Comparison of ENCODE assay signal across 8 cellular contexts in the genomic region with DNA sequence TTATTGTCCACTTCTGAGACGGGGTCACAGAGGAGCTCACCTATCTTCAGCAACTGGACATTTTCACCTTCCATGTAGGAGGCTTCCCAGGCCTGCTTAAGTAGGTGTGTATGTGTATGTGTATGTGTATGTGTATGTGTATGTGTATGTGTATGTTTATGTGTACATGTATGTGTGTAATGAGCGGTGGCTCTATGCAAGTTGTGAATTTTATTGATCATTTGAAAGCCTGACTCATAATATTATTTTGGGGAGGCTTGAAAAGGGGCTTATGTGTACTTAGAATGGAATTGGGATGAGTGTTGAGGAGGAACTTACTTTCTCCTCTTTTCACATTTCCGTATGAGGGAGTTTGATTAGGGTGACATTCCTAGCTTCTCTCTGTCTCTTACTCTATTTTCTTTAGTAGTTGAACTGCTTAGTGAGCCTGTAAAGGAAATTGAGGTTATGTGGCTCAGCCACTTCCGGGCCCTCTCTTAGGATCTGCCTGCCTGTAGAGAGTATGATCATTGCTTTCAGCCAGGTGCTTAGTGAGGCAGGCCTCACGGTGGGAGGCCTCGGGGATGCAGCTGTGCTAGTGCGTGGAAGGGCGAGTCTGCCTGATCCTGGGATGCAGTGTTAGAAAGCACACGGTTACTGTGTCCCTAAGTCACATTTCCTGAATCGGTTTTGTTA.
DNase-seq lines count a peak whose midpoint lies in the region; ATAC-seq and TF ChIP-seq lines count a peak whose summit lies in the region.

No MANE protein-coding gene starts in this region.

- no peak overlapping the region for H3K4me3 ChIP-seq in GM12864 (ENCODE audit: low read depth, low read length)

- DNase-seq in GM12864 (ENCODE audit: low read depth) (peak; percentile 75), KBM-7 (peak; percentile 94), myocyte (ENCODE audit: low read depth) (peak; percentile 27), superior temporal gyrus (ENCODE audit: extremely low spot score) (no peak), HEK293T (ENCODE audit: extremely low spot score) (no peak), mesenteric fat pad (ENCODE audit: low spot score) (no peak)
- peak; percentile 88 for DNase-seq in activated CD4-positive, alpha-beta T cell treated with anti-CD3 and anti-CD28 coated beads, Interleukin-2, amount 10 ng/mL, durations not matched to agents 7 days and 5 days

- TF ChIP-seq CTCF in GM12864 (IDR thresholded peaks at IDR 0.05; ENCODE audit: low read depth, low read length, missing control alignments) = no peak

- CTCF ChIA-PET in activated CD4-positive, alpha-beta T cell treated with anti-CD3 and anti-CD28 coated beads, Interleukin-2, amount 10 ng/mL, durations not matched to agents 7 days and 5 days (lab: Charles Lee) = interaction anchor here (1.0 to 3.2 kb wide), 5 partner anchors 12 to 164 kb away, joined by 3 to 9 read pairs (median 3); no protein-coding TSS in a partner anchor
- CTCF ChIA-PET in HEK293T (lab: Yijun Ruan, JAX) = interaction anchor here (0.8 kb wide), 1 partner anchor 8 kb away, joined by 3 read pairs; no protein-coding TSS in a partner anchor

- peak; percentile 79 for ATAC-seq in GM21526 (IDR thresholded peaks at IDR 0.05; ENCODE audit: low FRiP score, unreplicated experiment)

- H3K4me3 Mint-ChIP-seq in activated CD4-positive, alpha-beta T cell treated with anti-CD3 and anti-CD28 coated beads, Interleukin-2, amount 10 ng/mL, durations not matched to agents 7 days and 5 days = peak overlapping the region; percentile 47

- peaks cover 17% of the 10 kb centered on the region for H3K27me3 Mint-ChIP-seq in activated CD4-positive, alpha-beta T cell treated with anti-CD3 and anti-CD28 coated beads, Interleukin-2, amount 10 ng/mL, durations not matched to agents 7 days and 5 days

- H3K9me3 Mint-ChIP-seq in activated CD4-positive, alpha-beta T cell treated with anti-CD3 and anti-CD28 coated beads, Interleukin-2, amount 10 ng/mL, durations not matched to agents 7 days and 5 days = peaks cover 21% of the 10 kb centered on the region

- H3K27ac Mint-ChIP-seq in activated CD4-positive, alpha-beta T cell treated with anti-CD3 and anti-CD28 coated beads, Interleukin-2, amount 10 ng/mL, durations not matched to agents 7 days and 5 days = peak overlapping the region; percentile 89

- in situ Hi-C loops in KBM-7 (cut with MboI; ENCODE audit: low pct_unique_long_range_greater_than_20kb, low sequenced_read_pairs) = loop anchor here (10.0 kb wide), 1 partner anchor 55 kb away; no protein-coding TSS in a partner anchor

- H3K36me3 Mint-ChIP-seq in activated CD4-positive, alpha-beta T cell treated with anti-CD3 and anti-CD28 coated beads, Interleukin-2, amount 10 ng/mL, durations not matched to agents 7 days and 5 days (ENCODE audit: low read depth) = peaks cover 9% of the 10 kb centered on the region

- peaks cover 48% of the 10 kb centered on the region for H3K4me1 Mint-ChIP-seq in activated CD4-positive, alpha-beta T cell treated with anti-CD3 and anti-CD28 coated beads, Interleukin-2, amount 10 ng/mL, durations not matched to agents 7 days and 5 days

- POLR2A ChIA-PET in activated CD4-positive, alpha-beta T cell treated with anti-CD3 and anti-CD28 coated beads, Interleukin-2, amount 10 ng/mL, durations not matched to agents 7 days and 5 days (lab: Charles Lee) = interaction anchor here (0.7 kb wide), 1 partner anchor 1461 kb away, joined by 7 read pairs; no protein-coding TSS in a partner anchor
- POLR2A ChIA-PET in HEK293T (lab: Yijun Ruan, JAX) = no interaction called here

TF ChIP-seq in HEK293T, 16 proteins besides CTCF, POLR2A, EP300 and RAD21:
- no peak for TF ChIP-seq FOXM1 (IDR thresholded peaks at IDR 0.05; ENCODE audit: borderline replicate concordance)
- no peak for TF ChIP-seq HDGF (IDR thresholded peaks at IDR 0.05; ENCODE audit: borderline replicate concordance)
- TF ChIP-seq, protein P1, sequence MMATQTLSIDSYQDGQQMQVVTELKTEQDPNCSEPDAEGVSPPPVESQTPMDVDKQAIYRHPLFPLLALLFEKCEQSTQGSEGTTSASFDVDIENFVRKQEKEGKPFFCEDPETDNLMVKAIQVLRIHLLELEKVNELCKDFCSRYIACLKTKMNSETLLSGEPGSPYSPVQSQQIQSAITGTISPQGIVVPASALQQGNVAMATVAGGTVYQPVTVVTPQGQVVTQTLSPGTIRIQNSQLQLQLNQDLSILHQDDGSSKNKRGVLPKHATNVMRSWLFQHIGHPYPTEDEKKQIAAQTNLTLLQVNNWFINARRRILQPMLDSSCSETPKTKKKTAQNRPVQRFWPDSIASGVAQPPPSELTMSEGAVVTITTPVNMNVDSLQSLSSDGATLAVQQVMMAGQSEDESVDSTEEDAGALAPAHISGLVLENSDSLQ (IDR thresholded peaks at IDR 0.05) = no peak
- no peak for TF ChIP-seq L3MBTL2 (conservative IDR thresholded peaks at IDR 0.05)
- no peak for TF ChIP-seq FOXK2 (IDR thresholded peaks at IDR 0.05)

Comparison
In these comparisons a context has a peak if more than half of its experiments do, and no peak if none do; other contexts are left out.
1. DNase-seq: peak in GM12864 (single experiment), KBM-7 (single experiment), activated CD4-positive, alpha-beta T cell treated with anti-CD3 and anti-CD28 coated beads, Interleukin-2, amount 10 ng/mL, durations not matched to agents 7 days and 5 days (single experiment) and myocyte (single experiment); none in superior temporal gyrus (single experiment), HEK293T (single experiment) and mesenteric fat pad (single experiment).